8 cellular contexts compared by ENCODE assay signal in genomic region chr1:173420330-173420806, GRCh38. TPM values are rescaled to one million over a fixed set of nuclear protein-coding genes. Genes with fewer than 3 reads are reported as not detected.
DNase-seq lines count a peak whose midpoint lies in the region; ATAC-seq and TF ChIP-seq lines count a peak whose summit lies in the region.

No MANE protein-coding gene starts in this region.

- H3K4me3 Mint-ChIP-seq in activated T-cell treated with anti-CD3 and anti-CD28 coated beads, Interleukin-2, amount 50 U/mL, for 4 hours = no peak overlapping the region

- no peaks in the 10 kb centered on the region for H4K20me1 ChIP-seq in osteoblast (ENCODE audit: insufficient read depth, low read length)

- H2AFZ ChIP-seq in osteoblast (ENCODE audit: low read length) = peak overlapping the region; percentile 85

- in situ Hi-C loops in G401 (cut with HindIII; ENCODE audit: low sequenced_read_pairs) (no loop called here), Panc1 (cut with HindIII; ENCODE audit: low pct_unique_long_range_greater_than_20kb, low sequenced_read_pairs) (no loop called here)

- no TSS peak for BruUV-seq in Panc1 (replicated peaks; lab: Mats Ljungman, UMichigan)

- CTCF ChIA-PET in Panc1 (lab: Charles Lee) = interaction anchor here (0.5 kb wide), 1 partner anchor 226 kb away, joined by 3 read pairs; no protein-coding TSS in a partner anchor

- intact Hi-C loops in Panc1 (cut with micrococcal nuclease; ENCODE audit: unreplicated experiment) (loop anchor here (5.0 kb wide), 1 partner anchor 678 kb away; no protein-coding TSS in a partner anchor), aorta (cut with DNase I) (no loop called here)

- H3K27me3 ChIP-seq in Panc1 (ENCODE audit: control insufficient read depth, insufficient read depth, low read length) (no peaks in the 10 kb centered on the region), osteoblast (ENCODE audit: insufficient read depth, low read length) (no peaks in the 10 kb centered on the region), aorta (ENCODE audit: control insufficient read depth in 1 of 2, insufficient read depth in 2 of 2, low read length in 1 of 2) (no peaks in the 10 kb centered on the region)

- peak; percentile 76 for TF ChIP-seq CTCF in LNCaP clone FGC (IDR thresholded peaks at IDR 0.05; ENCODE audit: control insufficient read depth, extremely low read depth, insufficient read depth)
- TF ChIP-seq CTCF in Panc1 (IDR thresholded peaks at IDR 0.05) = peak; percentile 85
- TF ChIP-seq CTCF in fibroblast of villous mesenchyme (IDR thresholded peaks at IDR 0.05; ENCODE audit: insufficient read depth, low read depth, low read length) = peak; percentile 72
- peak; percentile 82 for TF ChIP-seq CTCF in osteoblast (IDR thresholded peaks at IDR 0.05; ENCODE audit: extremely low read depth, low read depth, low read length)

- H3K27ac ChIP-seq in Panc1 (ENCODE audit: low read length) = no peak overlapping the region; the same call in 1 of the 2 replicates
- peak overlapping the region; percentile 16 for H3K27ac ChIP-seq in osteoblast (ENCODE audit: low read depth, low read length)
- H3K27ac ChIP-seq in aorta (ENCODE audit: low read depth in 1 of 2, low read length in 2 of 2) = no peak overlapping the region

- H3K9me3 ChIP-seq in Panc1 (ENCODE audit: control insufficient read depth, insufficient read depth, low read depth, low read length) (no peaks in the 10 kb centered on the region), osteoblast (ENCODE audit: low read depth, low read length) (no peaks in the 10 kb centered on the region), aorta (ENCODE audit: control insufficient read depth, low read length) (no peaks in the 10 kb centered on the region)

- 12 to 15% methylated on average over 7 of the region's 7 CpGs for WGBS in aorta, 2 donors

- H3K79me2 ChIP-seq in osteoblast (ENCODE audit: insufficient read depth, low read length) = no peaks in the 10 kb centered on the region

- no peaks in the 10 kb centered on the region for H3K9me3 Mint-ChIP-seq in activated T-cell treated with anti-CD3 and anti-CD28 coated beads, Interleukin-2, amount 50 U/mL, for 4 hours

- H3K4me1 ChIP-seq in Panc1 (ENCODE audit: control insufficient read depth, insufficient read depth, low read length) (peaks cover 5% of the 10 kb centered on the region; the same call in 1 of the 2 replicates), osteoblast (ENCODE audit: insufficient read depth, low read length) (peaks cover 15% of the 10 kb centered on the region), aorta (ENCODE audit: control insufficient read depth in 1 of 2, insufficient read depth in 2 of 2, low read length in 2 of 2) (no peaks in the 10 kb centered on the region)

- H3K4me3 ChIP-seq in LNCaP clone FGC (ENCODE audit: low read depth, low read length) (no peak overlapping the region), Panc1 (ENCODE audit: low read depth in 2 of 2, low read length in 2 of 2) (peak overlapping the region in 1 of 2 experiments; percentile 33; a peak in 2 of 4 replicates), fibroblast of villous mesenchyme (ENCODE audit: low read depth, low read length) (no peak overlapping the region), osteoblast (ENCODE audit: insufficient read depth, low read length) (peak overlapping the region; percentile 49), aorta (ENCODE audit: low read length in 2 of 2) (no peak overlapping the region)

- H3K4me2 ChIP-seq in osteoblast (ENCODE audit: insufficient read depth, low read length) = peak overlapping the region; percentile 77

- DNase-seq in G401 (ENCODE audit: low spot score) = peak; percentile 46
- DNase-seq in LNCaP clone FGC (ENCODE audit: low read depth) = peak; percentile 50
- DNase-seq in Panc1 (ENCODE audit: low read depth, low spot score) = no peak
- peak; percentile 51 for DNase-seq in activated T-cell treated with anti-CD3 and anti-CD28 coated beads, Interleukin-2, amount 50 U/mL, for 4 hours
- DNase-seq in fibroblast of villous mesenchyme (ENCODE audit: low read depth) = peak; percentile 87
- peak; percentile 87 for DNase-seq in osteoblast (ENCODE audit: insufficient read length, low spot score, missing footprints)
- no peak for DNase-seq in aorta

- H3K36me3 ChIP-seq in Panc1 (ENCODE audit: control insufficient read depth, insufficient read depth, low read length) = no peaks in the 10 kb centered on the region
- H3K36me3 ChIP-seq in osteoblast (ENCODE audit: insufficient read depth, low read length) = no peaks in the 10 kb centered on the region
- no peaks in the 10 kb centered on the region for H3K36me3 ChIP-seq in aorta (ENCODE audit: control insufficient read depth in 1 of 2, insufficient read depth in 2 of 2, low read length in 1 of 2)

- POLR2A ChIA-PET in Panc1 (lab: Charles Lee) = interaction anchor here (0.7 kb wide), 1 partner anchor 504 kb away, joined by 5 read pairs; no protein-coding TSS in a partner anchor

- peaks cover 5% of the 10 kb centered on the region for H3K36me3 Mint-ChIP-seq in activated T-cell treated with anti-CD3 and anti-CD28 coated beads, Interleukin-2, amount 50 U/mL, for 4 hours (ENCODE audit: insufficient read depth)

- H3K4me1 Mint-ChIP-seq in activated T-cell treated with anti-CD3 and anti-CD28 coated beads, Interleukin-2, amount 50 U/mL, for 4 hours (ENCODE audit: low read depth) = peaks cover 11% of the 10 kb centered on the region

- no peaks in the 10 kb centered on the region for H3K27me3 Mint-ChIP-seq in activated T-cell treated with anti-CD3 and anti-CD28 coated beads, Interleukin-2, amount 50 U/mL, for 4 hours (ENCODE audit: low read depth)

- ATAC-seq in Panc1 (peak; percentile 95), aorta (ENCODE audit: low FRiP score) (peak; percentile 85), HG02884 (IDR thresholded peaks at IDR 0.05; ENCODE audit: unreplicated experiment) (no peak)
- ATAC-seq in activated T-cell treated with anti-CD3 and anti-CD28 coated beads, Interleukin-2, amount 50 U/mL, for 4 hours = peak; percentile 90 to 93

RNA-seq across cellular contexts. Expression of gene PRDX6, which starts 56.8 kb away (rescaled TPM):
- 273 and 329 TPM in 2 replicates for total RNA-seq in G401 (2014; rRNA removed; shearing (Covaris generic))
- total RNA-seq in Panc1 (2021; ENCODE audit: unreplicated experiment) = 157 TPM
- polyA plus RNA-seq in Panc1 (2012; ENCODE audit: insufficient read length) = 107 TPM
- 100 to 1,000 TPM in 2 of 3 donors, 10 to 100 TPM in 1; 95.3 to 121 (median 105) TPM for total RNA-seq in activated T-cell treated with anti-CD3 and anti-CD28 coated beads, Interleukin-2, amount 50 U/mL, for 4 hours
- 356 and 611 TPM in 2 replicates for total RNA-seq in fibroblast of villous mesenchyme
- total RNA-seq in osteoblast = 140 and 142 TPM in 2 replicates
- total RNA-seq in aorta = 100 to 1,000 TPM; 130 to 170 TPM
- polyA plus RNA-seq in aorta = 100 to 1,000 TPM; 133 to 205 TPM

Comparison
In these comparisons a context has a peak if more than half of its experiments do, and no peak if none do; other contexts are left out.
1. DNase-seq: peak in G401 (single experiment), LNCaP clone FGC (single experiment), activated T-cell treated with anti-CD3 and anti-CD28 coated beads, Interleukin-2, amount 50 U/mL, for 4 hours (single experiment), fibroblast of villous mesenchyme (single experiment) and osteoblast (single experiment); none in Panc1 (single experiment) and aorta (0 of 2).
2. Peak in every context shown above with its lines, with median percentiles within 50 percentile points of each other: CTCF ChIP-seq.